In the genomic region with DNA sequence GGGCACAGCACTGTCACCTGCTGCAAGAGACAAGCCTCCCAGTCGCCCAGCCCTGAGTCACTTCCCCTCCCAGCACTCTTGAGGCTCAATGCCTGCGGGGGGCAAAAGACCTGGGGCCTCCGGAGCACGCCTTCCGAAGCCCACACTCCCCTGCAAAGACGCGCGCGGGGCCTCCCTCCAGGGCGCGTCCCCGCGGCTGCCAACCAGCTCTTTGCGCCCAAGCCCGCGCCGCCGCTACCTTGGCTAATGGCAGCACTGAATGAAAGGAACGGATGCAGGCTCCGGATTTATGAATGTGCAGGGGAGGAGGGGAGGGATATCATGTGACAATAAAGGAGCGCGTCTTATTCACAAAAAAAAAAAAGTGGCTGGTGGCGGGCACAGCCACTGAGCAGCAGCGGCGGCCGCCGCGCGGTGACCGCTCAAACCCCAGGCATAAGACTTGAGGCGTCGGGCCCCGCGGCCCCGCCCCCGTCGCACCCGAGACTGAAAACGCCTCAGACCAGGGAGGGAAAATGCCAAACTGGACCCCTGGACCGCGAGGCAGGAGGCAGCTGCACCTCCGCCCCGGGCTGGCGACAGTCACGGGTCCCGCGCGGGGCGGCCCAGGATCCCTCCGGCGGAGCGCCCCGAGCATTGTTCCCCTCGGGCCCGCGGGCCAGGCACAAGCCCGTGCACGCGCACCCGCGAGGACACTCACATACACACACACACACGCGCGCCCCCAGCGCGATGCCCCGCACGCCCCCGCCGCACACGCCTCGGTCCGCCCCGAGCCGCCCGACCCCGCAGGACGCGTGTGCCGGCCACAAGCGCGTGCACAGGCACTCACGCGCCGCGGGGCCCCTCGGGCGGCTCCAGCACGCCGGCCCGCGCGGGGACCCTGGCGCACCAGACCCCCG, we compare ENCODE assay signal across 8 cellular contexts. TPM values are rescaled to one million over a fixed set of nuclear protein-coding genes. Genes with fewer than 3 reads are reported as not detected.
DNase-seq lines count a peak whose midpoint lies in the region; ATAC-seq, FAIRE-seq and TF ChIP-seq lines count a peak whose summit lies in the region.

No MANE protein-coding gene starts in this region.

- H3K27me3 ChIP-seq in duodenal mucosa (ENCODE audit: control insufficient read depth in 1 of 2, insufficient read depth in 2 of 2, low read length in 2 of 2) (no peaks in the 10 kb centered on the region), lung (ENCODE audit: control insufficient read depth, insufficient read depth) (no peaks in the 10 kb centered on the region)

- peaks cover 19% of the 10 kb centered on the region for H3K4me1 ChIP-seq in A549
- H3K4me1 ChIP-seq in duodenal mucosa (ENCODE audit: control insufficient read depth in 1 of 2, insufficient read depth in 2 of 2, low read length in 2 of 2): peaks cover 15 to 16% of the 10 kb centered on the region in 2 donors
- peaks cover 1 to 7% of the 10 kb centered on the region in 2 donors for H3K4me1 ChIP-seq in lung (ENCODE audit: control insufficient read depth in 2 of 2, insufficient read depth in 2 of 2, low read length in 2 of 2)

- H3K36me3 Mint-ChIP-seq in activated CD4-positive, alpha-beta T cell treated with anti-CD3 and anti-CD28 coated beads, Interleukin-2, amount 10 ng/mL, durations not matched to agents 24 days and 14 days (ENCODE audit: low read depth): no peaks in the 10 kb centered on the region

- H3K27ac ChIP-seq in A549 (peak overlapping the region; percentile 83 to 94), duodenal mucosa (ENCODE audit: low read depth, low read length) (peak overlapping the region; percentile 78), lung (ENCODE audit: low read depth in 1 of 2, low read length in 1 of 2) (peak overlapping the region; percentile 91 to 93)

- peak; percentile 35 to 46 for ATAC-seq in A549
- ATAC-seq in GM18870 (IDR thresholded peaks at IDR 0.05; ENCODE audit: unreplicated experiment): peak; percentile 26
- peak; percentile 20 for ATAC-seq in HG03342 (IDR thresholded peaks at IDR 0.05; ENCODE audit: unreplicated experiment)
- ATAC-seq in lung (ENCODE audit: insufficient read depth, low FRiP score): peak; percentile 15

- intact Hi-C loops in activated CD4-positive, alpha-beta T cell treated with anti-CD3 and anti-CD28 coated beads, Interleukin-2, amount 10 ng/mL, durations not matched to agents 24 days and 14 days (cut with micrococcal nuclease): loop anchor here (1.0 to 5.0 kb wide), 5 partner anchors 14 to 443 kb away; a partner anchor contains a TSS

- H3K27ac Mint-ChIP-seq in activated CD4-positive, alpha-beta T cell treated with anti-CD3 and anti-CD28 coated beads, Interleukin-2, amount 10 ng/mL, durations not matched to agents 24 days and 14 days: peak overlapping the region; percentile 82

- no peak for FAIRE-seq in A549 (lab: Jason Lieb, UNC)

- no peak; the same call in 1 of the 2 replicates for TF ChIP-seq POLR2A in A549 (IDR thresholded peaks at IDR 0.05; ENCODE audit: low read length)

- H3K9me3 ChIP-seq in A549 (no peaks in the 10 kb centered on the region), duodenal mucosa (ENCODE audit: control insufficient read depth in 1 of 2, low read length in 2 of 2) (no peaks in the 10 kb centered on the region), lung (ENCODE audit: control insufficient read depth in 2 of 2, insufficient read depth in 1 of 2, low read length in 1 of 2) (no peaks in the 10 kb centered on the region)

- no peaks in the 10 kb centered on the region for H3K36me3 ChIP-seq in duodenal mucosa (ENCODE audit: control insufficient read depth in 1 of 2, insufficient read depth in 2 of 2, low read length in 2 of 2)
- H3K36me3 ChIP-seq in lung (ENCODE audit: control insufficient read depth in 2 of 2, insufficient read depth in 2 of 2, low read length in 2 of 2): no peaks in the 10 kb centered on the region

- CTCF ChIA-PET in A549 (lab: Yijun Ruan, JAX): interaction anchor here (0.8 to 2.9 kb wide), 4 partner anchors 9 to 110 kb away, joined by 3 to 10 read pairs (median 4); no protein-coding TSS in a partner anchor

- no peak for TF ChIP-seq CTCF in A549 (IDR thresholded peaks at IDR 0.05)
- TF ChIP-seq CTCF in lung (IDR thresholded peaks at IDR 0.05; ENCODE audit: control extremely low read depth, extremely low read depth): no peak

- peak overlapping the region; percentile 83 for H3K4me2 ChIP-seq in A549

- POLR2A ChIA-PET in A549 (lab: Yijun Ruan, JAX): interaction anchor here (0.5 to 0.6 kb wide), 4 partner anchors 63 to 413 kb away, joined by 3 to 6 read pairs (median 4); no protein-coding TSS in a partner anchor

- H3K27me3 Mint-ChIP-seq in activated CD4-positive, alpha-beta T cell treated with anti-CD3 and anti-CD28 coated beads, Interleukin-2, amount 10 ng/mL, durations not matched to agents 24 days and 14 days: peaks cover 31% of the 10 kb centered on the region

- H3K4me3 ChIP-seq in A549 (peak overlapping the region; percentile 96), duodenal mucosa (ENCODE audit: low read depth in 1 of 2, low read length in 2 of 2) (peak overlapping the region; percentile 80 to 86), lung (peak overlapping the region; percentile 64)

- 1% methylated on average over 51 of the region's 95 CpGs for whole genome bisulfite sequencing in A549 (ENCODE audit: missing lambda C conversion rate)
- WGBS in lung, 2 donors: 0 to 1% methylated on average over 61 to 95 of the region's 95 CpGs

- no peak for TF ChIP-seq EP300 in A549 (IDR thresholded peaks at IDR 0.05)

- no peaks in the 10 kb centered on the region for H3K9me3 Mint-ChIP-seq in activated CD4-positive, alpha-beta T cell treated with anti-CD3 and anti-CD28 coated beads, Interleukin-2, amount 10 ng/mL, durations not matched to agents 24 days and 14 days

- peak overlapping the region; percentile 63 to 92 for H3K9ac ChIP-seq in duodenal mucosa (ENCODE audit: low read depth in 1 of 2, low read length in 2 of 2)

- peak; percentile 6 to 10; a peak in 1 of 5 replicates for TF ChIP-seq RAD21 in A549 (conservative IDR thresholded peaks at IDR 0.05 in 1 of 2, IDR thresholded peaks at IDR 0.05 in 1 of 2)

- H3K4me3 Mint-ChIP-seq in activated CD4-positive, alpha-beta T cell treated with anti-CD3 and anti-CD28 coated beads, Interleukin-2, amount 10 ng/mL, durations not matched to agents 24 days and 14 days: peak overlapping the region; percentile 97

- H3K4me1 Mint-ChIP-seq in activated CD4-positive, alpha-beta T cell treated with anti-CD3 and anti-CD28 coated beads, Interleukin-2, amount 10 ng/mL, durations not matched to agents 24 days and 14 days: peaks cover 21% of the 10 kb centered on the region

- DNase-seq in A549 (ENCODE audit: low read depth in 1 of 2, low spot score in 1 of 2): peak; percentile 40 to 78
- DNase-seq in NCI-H510A (lab: John Stamatoyannopoulos, UW): peak; percentile 47
- peak; percentile 89 for DNase-seq in activated CD4-positive, alpha-beta T cell treated with anti-CD3 and anti-CD28 coated beads, Interleukin-2, amount 10 ng/mL, durations not matched to agents 24 days and 14 days
- peak; percentile 58 for DNase-seq in lung (ENCODE audit: low spot score)
- DNase-seq in stimulated activated CD4-positive, alpha-beta T cell treated with anti-CD3 and anti-CD28 coated beads, TNF-alpha, amount 100 ng/mL, for 24 hours (ENCODE audit: low read depth in 3 of 3): peak in 2 of 3 experiments; percentile 33 to 53

TF ChIP-seq in A549, 52 proteins besides CTCF, POLR2A, EP300 and RAD21:
- TF ChIP-seq, protein P1, sequence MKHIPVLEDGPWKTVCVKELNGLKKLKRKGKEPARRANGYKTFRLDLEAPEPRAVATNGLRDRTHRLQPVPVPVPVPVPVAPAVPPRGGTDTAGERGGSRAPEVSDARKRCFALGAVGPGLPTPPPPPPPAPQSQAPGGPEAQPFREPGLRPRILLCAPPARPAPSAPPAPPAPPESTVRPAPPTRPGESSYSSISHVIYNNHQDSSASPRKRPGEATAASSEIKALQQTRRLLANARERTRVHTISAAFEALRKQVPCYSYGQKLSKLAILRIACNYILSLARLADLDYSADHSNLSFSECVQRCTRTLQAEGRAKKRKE (CRISPR knock-in tag; IDR thresholded peaks at IDR 0.05; ENCODE audit: low read depth): no peak
- TF ChIP-seq, protein P2, sequence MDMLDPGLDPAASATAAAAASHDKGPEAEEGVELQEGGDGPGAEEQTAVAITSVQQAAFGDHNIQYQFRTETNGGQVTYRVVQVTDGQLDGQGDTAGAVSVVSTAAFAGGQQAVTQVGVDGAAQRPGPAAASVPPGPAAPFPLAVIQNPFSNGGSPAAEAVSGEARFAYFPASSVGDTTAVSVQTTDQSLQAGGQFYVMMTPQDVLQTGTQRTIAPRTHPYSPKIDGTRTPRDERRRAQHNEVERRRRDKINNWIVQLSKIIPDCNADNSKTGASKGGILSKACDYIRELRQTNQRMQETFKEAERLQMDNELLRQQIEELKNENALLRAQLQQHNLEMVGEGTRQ (IDR thresholded peaks at IDR 0.05): peak; percentile 31; the same call in 1 of the 2 replicates
- TF ChIP-seq, protein P3, sequence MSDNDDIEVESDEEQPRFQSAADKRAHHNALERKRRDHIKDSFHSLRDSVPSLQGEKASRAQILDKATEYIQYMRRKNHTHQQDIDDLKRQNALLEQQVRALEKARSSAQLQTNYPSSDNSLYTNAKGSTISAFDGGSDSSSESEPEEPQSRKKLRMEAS (IDR thresholded peaks at IDR 0.05): peak; percentile 76
- TF ChIP-seq HOXA7 (CRISPR knock-in tag; IDR thresholded peaks at IDR 0.05): no peak
- no peak for TF ChIP-seq FOSB (CRISPR knock-in tag; IDR thresholded peaks at IDR 0.05)
- TF ChIP-seq, protein P4, sequence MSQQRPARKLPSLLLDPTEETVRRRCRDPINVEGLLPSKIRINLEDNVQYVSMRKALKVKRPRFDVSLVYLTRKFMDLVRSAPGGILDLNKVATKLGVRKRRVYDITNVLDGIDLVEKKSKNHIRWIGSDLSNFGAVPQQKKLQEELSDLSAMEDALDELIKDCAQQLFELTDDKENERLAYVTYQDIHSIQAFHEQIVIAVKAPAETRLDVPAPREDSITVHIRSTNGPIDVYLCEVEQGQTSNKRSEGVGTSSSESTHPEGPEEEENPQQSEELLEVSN (IDR thresholded peaks at IDR 0.05; ENCODE audit: borderline replicate concordance, low read depth): peak; percentile 13; the same call in 1 of the 2 replicates
- no peak for TF ChIP-seq CBX2 (IDR thresholded peaks at IDR 0.05; ENCODE audit: borderline replicate concordance, low read depth)
TF ChIP-seq in A549: peak in this region for 3.

RNA-seq across cellular contexts. Expression of a gene that starts 1.6 kb away (rescaled TPM):
- polyA plus RNA-seq in A549 (2011; rRNA removed): 28.1 and 29.3 TPM in 2 replicates
- polyA plus RNA-seq in A549 (2012; cell fraction: cytosol; rRNA removed): 22.4 and 26.0 TPM in 2 replicates
- polyA plus RNA-seq in A549 (2012; cell fraction: nucleus; rRNA removed): 18.5 and 23.7 TPM in 2 replicates
- polyA plus RNA-seq in A549 (2017; fragmentation: RNase III; extraction: RNeasy Plus Mini Kit Qiagen cat#74134 plus additional on column Dnase treatment): 18.9 to 22.6 TPM (median 20.6 TPM) in 3 replicates
- polyA minus RNA-seq in A549 (2011; rRNA and poly(A)+ RNA removed): 24.1 and 25.4 TPM in 2 replicates
- total RNA-seq in activated CD4-positive, alpha-beta T cell treated with anti-CD3 and anti-CD28 coated beads, Interleukin-2, amount 10 ng/mL, durations not matched to agents 24 days and 14 days: 7.7 and 9.2 TPM in 2 replicates
- total RNA-seq in lung: 10 to 100 TPM; 18.7 to 36.4 TPM
- 10 to 100 TPM; 11.7 to 20.4 TPM for polyA plus RNA-seq in lung

Comparison
In these comparisons a context has a peak if more than half of its experiments do, and no peak if none do; other contexts are left out.
1. Peak in every context shown above with its lines: DNase-seq, ATAC-seq, H3K4me3 ChIP-seq and H3K27ac ChIP-seq.